3 cellular contexts compared by ENCODE assay signal in the genomic region with DNA sequence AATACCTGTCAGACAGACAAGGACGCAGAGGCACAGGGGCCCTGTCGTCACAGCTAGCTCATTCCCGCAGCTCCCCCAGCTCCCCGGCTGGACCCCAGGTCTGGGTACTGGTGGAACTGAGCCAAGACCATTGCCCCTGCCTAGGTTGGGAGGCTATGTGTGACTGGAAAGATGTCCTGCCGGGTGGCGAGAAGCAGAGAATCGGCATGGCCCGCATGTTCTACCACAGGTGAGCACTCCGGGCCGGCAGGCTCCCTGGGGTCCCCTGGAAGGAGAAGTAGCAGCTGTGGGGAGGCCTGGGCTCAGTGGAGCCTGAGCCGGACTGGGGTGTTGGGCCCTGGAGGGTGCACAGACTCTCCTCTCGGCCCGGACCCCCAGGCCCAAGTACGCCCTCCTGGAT.
A peak's percentile ranks its signal among the peaks of the same experiment; 100 is the strongest.
DNase-seq lines count a peak whose midpoint lies in the region; TF ChIP-seq lines count a peak whose summit lies in the region.
"Not testable (repeated sequence)": the region's sequence is repeated elsewhere in the genome, so short reads cannot be mapped to it uniquely, and the experiment has no call there.

No MANE protein-coding gene starts in this region.

- not testable (repeated sequence) for H3K27ac ChIP-seq in sigmoid colon

- H3K9me3 Mint-ChIP-seq in type B pancreatic cell = not testable (repeated sequence)

- H3K4me3 Mint-ChIP-seq in type B pancreatic cell = not testable (repeated sequence)

- TF ChIP-seq POLR2A in sigmoid colon (IDR thresholded peaks at IDR 0.05) = not testable (repeated sequence)

- TF ChIP-seq CTCF in sigmoid colon (IDR thresholded peaks at IDR 0.05); type B pancreatic cell (conservative IDR thresholded peaks at IDR 0.05): not testable (repeated sequence)

- H3K4me3 ChIP-seq in sigmoid colon = not testable (repeated sequence)

- H3K27me3 Mint-ChIP-seq in type B pancreatic cell = not testable (repeated sequence)

- H3K36me3 ChIP-seq in sigmoid colon = not testable (repeated sequence)

- not testable (repeated sequence) for H3K36me3 Mint-ChIP-seq in type B pancreatic cell

- peaks cover 11 to 41% (median 15%) of the 10 kb centered on the region in 3 donors for H3K27me3 ChIP-seq in sigmoid colon

- not testable (repeated sequence) for H3K4me1 Mint-ChIP-seq in type B pancreatic cell (ENCODE audit: unreplicated experiment)

- DNase-seq in mesenteric fat pad (ENCODE audit: low spot score) (peak; percentile 82), sigmoid colon (peak; percentile 55), type B pancreatic cell (ENCODE audit: extremely low spot score, unreplicated experiment) (peak; percentile 27)

- not testable (repeated sequence) for H3K27ac Mint-ChIP-seq in type B pancreatic cell

- 92 to 94% methylated on average over 14 of the region's 14 CpGs for WGBS in sigmoid colon, 2 donors

- not testable (repeated sequence) for H3K4me1 ChIP-seq in sigmoid colon

- H3K9me3 ChIP-seq in sigmoid colon = not testable (repeated sequence)

- TF ChIP-seq EP300 in sigmoid colon (IDR thresholded peaks at IDR 0.05) = not testable (repeated sequence)

- intact Hi-C loops in sigmoid colon (cut with DNase I) = not testable (repeated sequence)

Comparison
In these comparisons a context has a peak if more than half of its experiments do, and no peak if none do; other contexts are left out.
1. DNase-seq: peak in every context shown above with its lines; median percentile 82 in mesenteric fat pad; 55 in sigmoid colon; 27 in type B pancreatic cell.